ENCODE assay signal across 1 cellular context in genomic region chr9:127448112-127448805, GRCh38.
TF ChIP-seq lines count a peak whose summit lies in the region.

No MANE protein-coding gene starts in this region.

TF ChIP-seq in WTC11, 78 proteins besides CTCF, POLR2A, EP300 and RAD21 (continued from another document):
- TF ChIP-seq ZNF281 (CRISPR knock-in tag; IDR thresholded peaks at IDR 0.05) (no peak), TEAD4 (CRISPR knock-in tag; IDR thresholded peaks at IDR 0.05) (no peak), ZNF425 (CRISPR knock-in tag; conservative IDR thresholded peaks at IDR 0.05) (no peak), PRRX2 (CRISPR knock-in tag; IDR thresholded peaks at IDR 0.05) (peak; percentile 74; the same call in 1 of the 2 replicates)
- TF ChIP-seq, protein P1, sequence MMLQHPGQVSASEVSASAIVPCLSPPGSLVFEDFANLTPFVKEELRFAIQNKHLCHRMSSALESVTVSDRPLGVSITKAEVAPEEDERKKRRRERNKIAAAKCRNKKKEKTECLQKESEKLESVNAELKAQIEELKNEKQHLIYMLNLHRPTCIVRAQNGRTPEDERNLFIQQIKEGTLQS (CRISPR knock-in tag; conservative IDR thresholded peaks at IDR 0.05): no peak
